8 cellular contexts compared by ENCODE assay signal in the genomic region with DNA sequence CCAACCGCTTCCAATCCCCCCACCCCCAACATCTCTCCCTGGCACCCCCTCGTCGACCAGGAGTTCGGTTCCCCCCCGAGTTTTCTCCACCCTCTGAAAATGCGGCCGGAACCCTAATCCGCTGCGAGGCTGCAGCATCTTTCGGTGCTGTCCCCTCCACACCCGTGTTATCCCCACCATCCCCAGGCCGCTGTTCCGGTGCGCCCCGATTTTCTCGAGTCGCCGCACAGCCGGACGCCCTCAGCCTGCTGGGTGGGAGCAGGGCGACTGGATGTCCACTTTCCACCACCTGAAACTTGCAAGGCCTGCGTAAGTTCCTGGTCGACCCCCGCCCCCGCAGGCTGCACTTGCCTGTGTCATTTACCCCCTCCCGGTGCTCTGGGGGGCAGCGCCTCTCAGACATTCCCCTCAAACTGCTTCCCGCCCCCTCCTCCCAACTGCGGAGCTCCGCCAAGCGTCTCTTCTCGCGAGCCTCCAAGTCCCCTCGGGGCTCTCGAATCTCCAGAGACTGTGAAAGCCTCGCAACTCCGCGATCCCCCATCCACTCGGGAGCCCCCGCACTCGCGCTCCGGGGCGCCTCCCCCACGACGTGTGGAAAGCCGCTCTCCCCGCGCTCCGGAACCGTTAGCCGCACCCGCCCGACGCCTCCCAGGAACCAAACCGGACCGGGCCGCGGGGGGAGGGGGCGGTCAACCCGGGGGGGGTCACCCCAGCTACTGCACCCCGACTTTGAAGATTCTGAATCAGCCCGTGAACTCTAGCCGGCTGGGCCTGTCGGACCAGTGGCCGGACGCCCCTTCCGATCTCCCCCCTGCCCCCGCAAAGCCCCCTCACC. TPM values are rescaled to one million over a fixed set of nuclear protein-coding genes. Genes with fewer than 3 reads are reported as not detected.
DNase-seq lines count a peak whose midpoint lies in the region; ATAC-seq and TF ChIP-seq lines count a peak whose summit lies in the region.

No MANE protein-coding gene starts in this region.

- POLR2A ChIA-PET in CD4-positive, alpha-beta T cell (lab: Charles Lee), result no interaction called here
- POLR2A ChIA-PET in HEK293T (lab: Yijun Ruan, JAX), result no interaction called here

- H3K9me3 ChIP-seq in CD4-positive, alpha-beta T cell (ENCODE audit: control insufficient read depth, low read length), result no peaks in the 10 kb centered on the region

- CTCF ChIA-PET in CD4-positive, alpha-beta T cell (lab: Charles Lee), result no interaction called here
- CTCF ChIA-PET in HEK293T (lab: Yijun Ruan, JAX), result interaction anchor here (0.6 to 0.7 kb wide), 3 partner anchors 105 to 171 kb away, joined by 3 read pairs; no protein-coding TSS in a partner anchor

- H3K9me3 Mint-ChIP-seq in CD4-positive, alpha-beta T cell, result no peaks in the 10 kb centered on the region
- H3K9me3 Mint-ChIP-seq in central memory CD8-positive, alpha-beta T cell, result no peaks in the 10 kb centered on the region

- H3K27ac Mint-ChIP-seq in CD4-positive, alpha-beta T cell, result no peak overlapping the region
- H3K27ac Mint-ChIP-seq in central memory CD8-positive, alpha-beta T cell (ENCODE audit: low read depth), result peak overlapping the region; percentile 64

- ATAC-seq in CD4-positive, alpha-beta T cell (ENCODE audit: poor library complexity), result no peak
- ATAC-seq in central memory CD8-positive, alpha-beta T cell (replicated peaks; ENCODE audit: extremely low read depth, poor library complexity, severe bottlenecking), result no peak
- ATAC-seq in HG03571 (IDR thresholded peaks at IDR 0.05; ENCODE audit: unreplicated experiment) (no peak), GM19452 (IDR thresholded peaks at IDR 0.05; ENCODE audit: unreplicated experiment) (no peak)

- peaks cover 42% of the 10 kb centered on the region for H3K4me1 Mint-ChIP-seq in CD4-positive, alpha-beta T cell (ENCODE audit: low read depth)
- H3K4me1 Mint-ChIP-seq in central memory CD8-positive, alpha-beta T cell, result peaks cover 39% of the 10 kb centered on the region

- no peak for TF ChIP-seq CTCF in CD4-positive, alpha-beta T cell (IDR thresholded peaks at IDR 0.05)

- H3K27me3 Mint-ChIP-seq in CD4-positive, alpha-beta T cell, result peaks cover 88% of the 10 kb centered on the region
- peaks cover 83% of the 10 kb centered on the region for H3K27me3 Mint-ChIP-seq in central memory CD8-positive, alpha-beta T cell

- no peaks in the 10 kb centered on the region for H3K36me3 Mint-ChIP-seq in CD4-positive, alpha-beta T cell (ENCODE audit: low read depth)
- H3K36me3 Mint-ChIP-seq in central memory CD8-positive, alpha-beta T cell (ENCODE audit: insufficient read depth), result peaks cover 13% of the 10 kb centered on the region

- no peak overlapping the region for H3K27ac ChIP-seq in CD4-positive, alpha-beta T cell (ENCODE audit: low read depth, low read length)

- H3K4me3 Mint-ChIP-seq in CD4-positive, alpha-beta T cell, result peak overlapping the region; percentile 98
- H3K4me3 Mint-ChIP-seq in central memory CD8-positive, alpha-beta T cell, result peak overlapping the region; percentile 90

- H3K27me3 ChIP-seq in CD4-positive, alpha-beta T cell (ENCODE audit: control insufficient read depth, insufficient read depth, low read length), result peaks cover 93% of the 10 kb centered on the region

- intact Hi-C loops in CD4-positive, alpha-beta T cell (cut with DNase I, micrococcal nuclease), result no loop called here

- DNase-seq in CD4-positive, alpha-beta T cell, result peak in 4 of 10 experiments; percentile 2 to 38 (median 6)
- DNase-seq in HEK293T (ENCODE audit: extremely low spot score), result peak; percentile 24
- peak; percentile 51 for DNase-seq in SIG-M5 treated with dmso at 0.1 percent for 504 hours (lab: John Stamatoyannopoulos, UW; ENCODE audit: unreplicated experiment)
- DNase-seq in central memory CD8-positive, alpha-beta T cell (ENCODE audit: low spot score in 2 of 2), result peak in 1 of 2 donors; percentile 10
- DNase-seq in kidney glomerular epithelial cell (lab: John Stamatoyannopoulos, UW), result peak; percentile 52
- peak; percentile 26 to 28 for DNase-seq in stimulated activated CD4-positive, alpha-beta T cell treated with anti-CD3 and anti-CD28 coated beads, Interleukin-2, amount 100 ng/mL, for 24 hours

TF ChIP-seq in HEK293T, 16 proteins besides CTCF, POLR2A, EP300 and RAD21:
- TF ChIP-seq SUZ12 (IDR thresholded peaks at IDR 0.05), result no peak
- no peak for TF ChIP-seq HDGF (IDR thresholded peaks at IDR 0.05; ENCODE audit: borderline replicate concordance)
- TF ChIP-seq FOXA1 (IDR thresholded peaks at IDR 0.05), result no peak
- TF ChIP-seq, protein P1, sequence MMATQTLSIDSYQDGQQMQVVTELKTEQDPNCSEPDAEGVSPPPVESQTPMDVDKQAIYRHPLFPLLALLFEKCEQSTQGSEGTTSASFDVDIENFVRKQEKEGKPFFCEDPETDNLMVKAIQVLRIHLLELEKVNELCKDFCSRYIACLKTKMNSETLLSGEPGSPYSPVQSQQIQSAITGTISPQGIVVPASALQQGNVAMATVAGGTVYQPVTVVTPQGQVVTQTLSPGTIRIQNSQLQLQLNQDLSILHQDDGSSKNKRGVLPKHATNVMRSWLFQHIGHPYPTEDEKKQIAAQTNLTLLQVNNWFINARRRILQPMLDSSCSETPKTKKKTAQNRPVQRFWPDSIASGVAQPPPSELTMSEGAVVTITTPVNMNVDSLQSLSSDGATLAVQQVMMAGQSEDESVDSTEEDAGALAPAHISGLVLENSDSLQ (IDR thresholded peaks at IDR 0.05), result no peak
- TF ChIP-seq FOXM1 (IDR thresholded peaks at IDR 0.05; ENCODE audit: borderline replicate concordance), result no peak

RNA-seq across cellular contexts. Expression of a gene that starts 0.6 kb away (rescaled TPM):
- not detected for total RNA-seq in CD4-positive, alpha-beta T cell
